In the genomic region with DNA sequence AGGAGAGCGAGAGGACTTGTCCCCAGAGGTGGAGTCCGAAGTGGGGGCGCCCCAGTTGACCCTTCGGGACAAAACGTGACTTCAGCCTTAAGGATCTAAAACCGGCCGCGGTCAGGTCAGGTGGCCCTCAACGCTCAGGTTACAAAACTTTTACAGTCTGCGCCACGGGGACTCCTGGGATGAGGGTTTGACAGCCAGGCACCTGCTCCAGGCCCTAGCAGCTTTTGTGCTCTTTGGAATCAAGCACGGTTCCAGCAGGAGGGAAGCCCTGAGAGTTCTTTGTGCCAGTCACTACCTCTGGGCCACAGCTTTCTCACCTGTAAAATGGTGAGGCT, we compare ENCODE assay signal across 8 cellular contexts. TPM values are rescaled to one million over a fixed set of nuclear protein-coding genes. Genes with fewer than 3 reads are reported as not detected.
DNase-seq lines count a peak whose midpoint lies in the region; ATAC-seq and TF ChIP-seq lines count a peak whose summit lies in the region.

No MANE protein-coding gene starts in this region.

- POLR2A ChIA-PET in CD8-positive, alpha-beta memory T cell (lab: Charles Lee): no interaction called here

- H3K4me3 Mint-ChIP-seq in CD8-positive, alpha-beta memory T cell: peak overlapping the region in 3 of 7 donors; percentile 69 to 76 (median 71)

- H3K27me3 ChIP-seq in CD8-positive, alpha-beta memory T cell (ENCODE audit: insufficient read depth, low read length, poor library complexity, severe bottlenecking): no peaks in the 10 kb centered on the region
- H3K27me3 ChIP-seq in neuron (ENCODE audit: insufficient read depth, low read length): no peaks in the 10 kb centered on the region

- peaks cover 7% of the 10 kb centered on the region for H3K4me1 ChIP-seq in CD8-positive, alpha-beta memory T cell (ENCODE audit: insufficient read depth, low read length)
- H3K4me1 ChIP-seq in neuron (ENCODE audit: insufficient read depth, low read length): peaks cover 13% of the 10 kb centered on the region

- H3K9me3 Mint-ChIP-seq in CD8-positive, alpha-beta memory T cell: no peaks in the 10 kb centered on the region

- H3K27ac Mint-ChIP-seq in CD8-positive, alpha-beta memory T cell: peak overlapping the region in 5 of 8 donors; percentile 34 to 57 (median 47)

- H3K4me1 Mint-ChIP-seq in CD8-positive, alpha-beta memory T cell: peaks cover 3 to 6% (median 4%) of the 10 kb centered on the region in 3 donors

- H2AFZ ChIP-seq in neuron (ENCODE audit: low read depth, low read length): peak overlapping the region; percentile 82

- no peak for ATAC-seq in GM21390 (IDR thresholded peaks at IDR 0.05; ENCODE audit: unreplicated experiment)

- no peaks in the 10 kb centered on the region for H3K9me3 ChIP-seq in CD8-positive, alpha-beta memory T cell (ENCODE audit: low read length)
- no peaks in the 10 kb centered on the region for H3K9me3 ChIP-seq in neuron (ENCODE audit: low read length)

- H3K36me3 ChIP-seq in CD8-positive, alpha-beta memory T cell (ENCODE audit: insufficient read depth, low read length): no peaks in the 10 kb centered on the region
- no peaks in the 10 kb centered on the region for H3K36me3 ChIP-seq in neuron (ENCODE audit: insufficient read depth, low read length)

- CTCF ChIA-PET in CD8-positive, alpha-beta memory T cell (lab: Charles Lee): interaction anchor here (1.3 kb wide), 1 partner anchor 19 kb away, joined by 3 read pairs; no protein-coding TSS in a partner anchor

- H3K27ac ChIP-seq in CD8-positive, alpha-beta memory T cell (ENCODE audit: low read depth, low read length): peak overlapping the region; percentile 38

- H3K36me3 Mint-ChIP-seq in CD8-positive, alpha-beta memory T cell: no peaks in the 10 kb centered on the region

- TF ChIP-seq CTCF in epithelial cell of proximal tubule (conservative IDR thresholded peaks at IDR 0.05; ENCODE audit: low read depth, low read length): no peak

- H3K4me3 ChIP-seq in CD8-positive, alpha-beta memory T cell (ENCODE audit: low read length): peak overlapping the region; percentile 62
- H3K4me3 ChIP-seq in epithelial cell of proximal tubule (ENCODE audit: low read depth, low read length) (peak overlapping the region; percentile 64), neuron (ENCODE audit: low read length) (peak overlapping the region; percentile 60)

- H3K27me3 Mint-ChIP-seq in CD8-positive, alpha-beta memory T cell: no peaks in the 10 kb centered on the region

- DNase-seq in CD8-positive, alpha-beta memory T cell: no peak
- DNase-seq in NCI-H2196 treated with DMSO at 0.1 percent for 48 hours (lab: John Stamatoyannopoulos, UW; ENCODE audit: unreplicated experiment) (peak; percentile 96), epithelial cell of proximal tubule (ENCODE audit: low read depth) (no peak), D341Med (ENCODE audit: low spot score) (no peak), cerebellar nuclear complex (lab: John Stamatoyannopoulos, UW) (no peak), globus pallidus (ENCODE audit: low spot score) (no peak)

RNA-seq across cellular contexts. Expression of gene ZC2HC1C, which starts 0.3 kb away (rescaled TPM):
- total RNA-seq in CD8-positive, alpha-beta memory T cell: 1 to 10 TPM in 1 of 2 experiments, under 1 TPM in 1; 0.81 to 2.2 TPM
- polyA plus RNA-seq in CD8-positive, alpha-beta memory T cell: 1.1 TPM
- total RNA-seq in epithelial cell of proximal tubule: 1.9 and 2.2 TPM in 2 replicates

RNA-seq across cellular contexts. Expression of gene ACYP1, which starts 6.0 kb away (rescaled TPM):
- 10 to 100 TPM; 37.4 to 39.2 TPM for total RNA-seq in CD8-positive, alpha-beta memory T cell
- 20.1 TPM for polyA plus RNA-seq in CD8-positive, alpha-beta memory T cell
- 25.9 and 66.1 TPM in 2 replicates for total RNA-seq in epithelial cell of proximal tubule

RNA-seq across cellular contexts. Expression of gene MLH3, which starts 18.5 kb away (rescaled TPM):
- 10 to 100 TPM; 16.2 to 16.7 TPM for total RNA-seq in CD8-positive, alpha-beta memory T cell
- 10.4 TPM for polyA plus RNA-seq in CD8-positive, alpha-beta memory T cell
- total RNA-seq in epithelial cell of proximal tubule: 10.3 and 10.7 TPM in 2 replicates

RNA-seq across cellular contexts. Expression of gene NEK9, which starts 57.1 kb away (rescaled TPM):
- 10 to 100 TPM; 72.2 to 74.0 TPM for total RNA-seq in CD8-positive, alpha-beta memory T cell
- 18.0 TPM for polyA plus RNA-seq in CD8-positive, alpha-beta memory T cell
- total RNA-seq in epithelial cell of proximal tubule: 10.9 and 17.3 TPM in 2 replicates
